ENCODE assay signal across 1 cellular context in the genomic region with DNA sequence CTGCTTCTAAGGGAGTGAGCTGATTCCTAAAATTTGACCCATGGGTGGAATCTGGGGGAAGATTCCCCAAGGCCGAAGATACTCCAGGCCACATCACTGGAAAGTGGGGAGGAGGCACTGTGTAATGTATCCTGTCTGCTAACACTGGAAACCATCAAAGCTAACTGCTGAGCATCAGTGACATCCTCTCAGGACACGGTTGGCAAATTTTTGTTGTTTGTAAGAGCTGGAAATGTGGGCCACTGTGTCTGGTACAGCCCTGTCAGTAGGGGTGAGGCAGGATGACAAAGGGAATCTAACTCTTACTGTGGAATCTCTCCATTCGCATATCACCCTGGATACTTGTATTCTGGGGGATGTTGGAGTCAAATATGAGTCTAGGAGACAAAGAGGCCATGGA.
TF ChIP-seq lines count a peak whose summit lies in the region.

No MANE protein-coding gene starts in this region.

TF ChIP-seq in GM12878, 131 proteins besides CTCF, POLR2A, EP300 and RAD21:
- TF ChIP-seq JUNB (IDR thresholded peaks at IDR 0.05): no peak
- TF ChIP-seq ZNF687 (IDR thresholded peaks at IDR 0.05): no peak
